Comparison of ENCODE assay signal across 10 cellular contexts in genomic region chr6:139925894-139926641, GRCh38.
DNase-seq lines count a peak whose midpoint lies in the region; ATAC-seq and TF ChIP-seq lines count a peak whose summit lies in the region.
"Had no signal": no experiment of that assay in that cellular context is flagged by ENCODE, and none has a peak within 500 bp of the region (broad histone marks: within the 10 kb centered on the region; RNA-seq: fewer than 3 reads in every experiment).

No MANE protein-coding gene starts in this region.

- peak overlapping the region; percentile 5 for H3K4me2 ChIP-seq in fibroblast of lung (ENCODE audit: extremely low read depth, insufficient read depth, low read length)
- H3K4me2 ChIP-seq in osteoblast (ENCODE audit: insufficient read depth, low read length): peak overlapping the region; percentile 72

- H3K27me3 Mint-ChIP-seq in T-helper 2 cell treated with Interferon-gamma antibody and Interleukin-4, amounts not matched to agents 5 μg/mL and 100 μg/mL, for 36 hours (ENCODE audit: low read depth): peaks cover 2% of the 10 kb centered on the region

- H3K4me1 ChIP-seq in fibroblast of lung (ENCODE audit: control insufficient read depth, extremely low read depth, insufficient read depth, low read length) (peaks cover 10% of the 10 kb centered on the region), osteoblast (ENCODE audit: insufficient read depth, low read length) (peaks cover 31% of the 10 kb centered on the region)
- H3K4me1 ChIP-seq: upper lobe of left lung had no signal

- no peaks in the 10 kb centered on the region for H3K79me2 ChIP-seq in fibroblast of lung (ENCODE audit: control insufficient read depth, insufficient read depth, low read length)
- H3K79me2 ChIP-seq in osteoblast (ENCODE audit: insufficient read depth, low read length): no peaks in the 10 kb centered on the region

- H3K9me3 ChIP-seq in fibroblast of lung (ENCODE audit: control insufficient read depth, insufficient read depth, low read depth, low read length): no peaks in the 10 kb centered on the region
- no peaks in the 10 kb centered on the region for H3K9me3 ChIP-seq in osteoblast (ENCODE audit: low read depth, low read length)
- H3K9me3 ChIP-seq: upper lobe of left lung had no signal

- no peaks in the 10 kb centered on the region for H4K20me1 ChIP-seq in fibroblast of lung (ENCODE audit: control insufficient read depth, extremely low read depth, insufficient read depth, low read length)
- H4K20me1 ChIP-seq in osteoblast (ENCODE audit: insufficient read depth, low read length): no peaks in the 10 kb centered on the region

- peak overlapping the region; percentile 50 for H3K27ac ChIP-seq in fibroblast of lung (ENCODE audit: insufficient read depth, low read length)
- peak overlapping the region; percentile 91 for H3K27ac ChIP-seq in osteoblast (ENCODE audit: low read depth, low read length)
- H3K27ac ChIP-seq: upper lobe of left lung had no signal

- H3K4me3 ChIP-seq in fibroblast of lung (replicated peaks in 1 of 4; ENCODE audit: control extremely low read depth in 1 of 4, insufficient read depth in 1 of 4, low read depth in 3 of 4, low read length in 4 of 4) (no peak overlapping the region), osteoblast (ENCODE audit: insufficient read depth, low read length) (peak overlapping the region; percentile 38)
- H3K4me3 ChIP-seq: upper lobe of left lung had no signal

- H3K9me3 Mint-ChIP-seq in T-helper 2 cell treated with Interferon-gamma antibody and Interleukin-4, amounts not matched to agents 5 μg/mL and 100 μg/mL, for 36 hours: no peaks in the 10 kb centered on the region
- H3K9me3 Mint-ChIP-seq: activated CD4-positive, alpha-beta memory T cell treated with anti-CD3 and anti-CD28 coated beads, Interleukin-2, amount 10 ng/mL, durations not matched to agents 7 days and 5 days had no signal

- no peak overlapping the region for H3K9ac ChIP-seq in fibroblast of lung (ENCODE audit: insufficient read depth, low read length)

- no peaks in the 10 kb centered on the region for H3K36me3 Mint-ChIP-seq in T-helper 2 cell treated with Interferon-gamma antibody and Interleukin-4, amounts not matched to agents 5 μg/mL and 100 μg/mL, for 36 hours (ENCODE audit: low read depth)

- TF ChIP-seq CTCF in fibroblast of lung (conservative IDR thresholded peaks at IDR 0.05 in 1 of 2, IDR thresholded peaks at IDR 0.05 in 1 of 2; ENCODE audit: low read depth in 1 of 2, low read length in 2 of 2) (no peak), osteoblast (IDR thresholded peaks at IDR 0.05; ENCODE audit: extremely low read depth, low read depth, low read length) (no peak)

- no peaks in the 10 kb centered on the region for H3K27me3 ChIP-seq in fibroblast of lung (ENCODE audit: control insufficient read depth, insufficient read depth, low read length)
- H3K27me3 ChIP-seq in osteoblast (ENCODE audit: insufficient read depth, low read length): no peaks in the 10 kb centered on the region
- H3K27me3 ChIP-seq: upper lobe of left lung had no signal

- H2AFZ ChIP-seq in fibroblast of lung (ENCODE audit: low read length) (no peak overlapping the region), osteoblast (ENCODE audit: low read length) (peak overlapping the region; percentile 34)

- no peaks in the 10 kb centered on the region for H3K4me1 Mint-ChIP-seq in T-helper 2 cell treated with Interferon-gamma antibody and Interleukin-4, amounts not matched to agents 5 μg/mL and 100 μg/mL, for 36 hours (ENCODE audit: low read depth)
- H3K4me1 Mint-ChIP-seq: activated CD4-positive, alpha-beta memory T cell treated with anti-CD3 and anti-CD28 coated beads, Interleukin-2, amount 10 ng/mL, durations not matched to agents 7 days and 5 days had no signal

- H3K36me3 ChIP-seq in fibroblast of lung (ENCODE audit: control insufficient read depth, insufficient read depth, low read length): no peaks in the 10 kb centered on the region
- H3K36me3 ChIP-seq in osteoblast (ENCODE audit: insufficient read depth, low read length): no peaks in the 10 kb centered on the region
- H3K36me3 ChIP-seq: upper lobe of left lung had no signal

- intact Hi-C loops in head of caudate nucleus (cut with DNase I): no loop called here

- H3K4me3 Mint-ChIP-seq in T-helper 2 cell treated with Interferon-gamma antibody and Interleukin-4, amounts not matched to agents 5 μg/mL and 100 μg/mL, for 36 hours: no peak overlapping the region
- H3K4me3 Mint-ChIP-seq: activated CD4-positive, alpha-beta memory T cell treated with anti-CD3 and anti-CD28 coated beads, Interleukin-2, amount 10 ng/mL, durations not matched to agents 7 days and 5 days had no signal

- no peak overlapping the region for H3K27ac Mint-ChIP-seq in T-helper 2 cell treated with Interferon-gamma antibody and Interleukin-4, amounts not matched to agents 5 μg/mL and 100 μg/mL, for 36 hours
- H3K27ac Mint-ChIP-seq: activated CD4-positive, alpha-beta memory T cell treated with anti-CD3 and anti-CD28 coated beads, Interleukin-2, amount 10 ng/mL, durations not matched to agents 7 days and 5 days had no signal

- peak; percentile 88 for DNase-seq in Daoy (ENCODE audit: low read depth)
- DNase-seq in NCI-H69 (lab: John Stamatoyannopoulos, UW): peak; percentile 97
- DNase-seq in fibroblast of lung (ENCODE audit: low read depth in 2 of 2): peak; percentile 94 to 98
- DNase-seq in osteoblast (ENCODE audit: insufficient read length, low spot score, missing footprints): peak; percentile 80
- DNase-seq in T-helper 2 cell treated with Interferon-gamma antibody and Interleukin-4, amounts not matched to agents 5 μg/mL and 100 μg/mL, for 36 hours (ENCODE audit: low spot score): no peak
- no peak for DNase-seq in head of caudate nucleus
- DNase-seq: activated CD4-positive, alpha-beta memory T cell treated with anti-CD3 and anti-CD28 coated beads, Interleukin-2, amount 10 ng/mL, durations not matched to agents 7 days and 5 days; upper lobe of left lung had no signal

- no peak for ATAC-seq in GM18858 (IDR thresholded peaks at IDR 0.05; ENCODE audit: unreplicated experiment)
- ATAC-seq in GM18909 (IDR thresholded peaks at IDR 0.05; ENCODE audit: poor library complexity, unreplicated experiment): no peak

Comparison
In these comparisons a context has a peak if more than half of its experiments do, and no peak if none do; other contexts are left out.
1. DNase-seq: peak in Daoy (single experiment), NCI-H69 (single experiment), fibroblast of lung (2 of 2) and osteoblast (single experiment); none in T-helper 2 cell treated with Interferon-gamma antibody and Interleukin-4, amounts not matched to agents 5 μg/mL and 100 μg/mL, for 36 hours (single experiment) and head of caudate nucleus (0 of 42).